In the genomic region with DNA sequence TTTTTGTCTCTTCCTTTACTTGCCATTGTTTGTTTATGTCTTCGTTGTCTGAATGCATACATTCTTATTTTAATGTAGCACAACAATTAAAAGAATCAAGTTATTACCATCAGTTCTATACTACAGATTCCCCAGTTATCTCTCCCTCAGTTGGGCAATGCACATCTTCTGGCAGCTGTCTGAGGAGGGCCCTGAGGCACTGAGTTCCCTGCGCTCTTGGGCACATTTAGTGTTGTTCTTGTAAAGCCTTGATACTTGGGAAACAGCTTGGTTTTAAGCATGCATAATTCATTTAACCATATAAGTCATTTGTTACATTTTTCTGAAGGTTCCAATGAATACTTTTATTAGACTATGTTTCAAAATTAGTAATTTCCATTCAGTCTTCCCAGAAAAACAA, we compare ENCODE assay signal across 8 cellular contexts.
"Had no signal": no experiment of that assay in that cellular context is flagged by ENCODE, and none has a peak within 500 bp of the region (broad histone marks: within the 10 kb centered on the region; RNA-seq: fewer than 3 reads in every experiment).

No MANE protein-coding gene starts in this region.

- H2AFZ ChIP-seq: GM23248, GM23338 had no signal

- H3K4me2 ChIP-seq: GM23338 had no signal

- H3K9ac ChIP-seq: GM23248 had no signal

- H3K27ac ChIP-seq: GM23248 had no signal

- H3K4me3 ChIP-seq: GM23248, GM23338 had no signal

- ATAC-seq: GM23338, HCT116 had no signal

- DNase-seq: GM23248, GOT3, H7, H9, HCEC 1CT, HFFc6 had no signal
